10 cellular contexts compared by ENCODE assay signal in genomic region chr4:86452323-86452995, GRCh38.
DNase-seq lines count a peak whose midpoint lies in the region; ATAC-seq and TF ChIP-seq lines count a peak whose summit lies in the region.
"Had no signal": no experiment of that assay in that cellular context is flagged by ENCODE, and none has a peak within 500 bp of the region (broad histone marks: within the 10 kb centered on the region; RNA-seq: fewer than 3 reads in every experiment).

No MANE protein-coding gene starts in this region.

- intact Hi-C loops in lower lobe of right lung (cut with DNase I) (no loop called here), testis (cut with DNase I; ENCODE audit: low total_unique reads) (no loop called here)

- TF ChIP-seq POLR2A in testis (IDR thresholded peaks at IDR 0.05), result no peak

- H3K4me3 Mint-ChIP-seq in stimulated activated naive CD8-positive, alpha-beta T cell treated with anti-CD3 and anti-CD28 coated beads, Interleukin-15, amount 100 ng/mL, for 72 hours, result no peak overlapping the region

- no peak for TF ChIP-seq CTCF in lower lobe of right lung (IDR thresholded peaks at IDR 0.05)
- no peak for TF ChIP-seq CTCF in testis (IDR thresholded peaks at IDR 0.05)

- H3K27me3 Mint-ChIP-seq in stimulated activated naive CD8-positive, alpha-beta T cell treated with anti-CD3 and anti-CD28 coated beads, Interleukin-15, amount 100 ng/mL, for 72 hours, result peaks cover 5% of the 10 kb centered on the region

- WGBS in testis, 2 donors, result 36 to 62% methylated on average over 13 of the region's 13 CpGs

- H3K4me1 ChIP-seq in lower lobe of right lung, result no peaks in the 10 kb centered on the region
- peaks cover 6% of the 10 kb centered on the region for H3K4me1 ChIP-seq in testis

- no peak overlapping the region for H3K27ac Mint-ChIP-seq in stimulated activated naive CD8-positive, alpha-beta T cell treated with anti-CD3 and anti-CD28 coated beads, Interleukin-15, amount 100 ng/mL, for 72 hours
- H3K27ac Mint-ChIP-seq: activated naive CD4-positive, alpha-beta T cell treated with anti-CD3 and anti-CD28 coated beads, Interleukin-2, amount 50 U/mL, for 72 hours had no signal

- H3K9me3 ChIP-seq in lower lobe of right lung (no peaks in the 10 kb centered on the region), testis (no peaks in the 10 kb centered on the region)

- H3K27ac ChIP-seq in cingulate gyrus (ENCODE audit: low read depth, low read length), result peak overlapping the region; percentile 76
- peak overlapping the region; percentile 18 for H3K27ac ChIP-seq in lower lobe of right lung
- H3K27ac ChIP-seq in testis, result peak overlapping the region; percentile 61 to 81

- ATAC-seq in lower lobe of right lung (no peak), GM21529 (IDR thresholded peaks at IDR 0.05; ENCODE audit: unreplicated experiment) (no peak), GM19455 (IDR thresholded peaks at IDR 0.05; ENCODE audit: unreplicated experiment) (no peak)
- ATAC-seq in stimulated activated naive CD8-positive, alpha-beta T cell treated with anti-CD3 and anti-CD28 coated beads, Interleukin-15, amount 100 ng/mL, for 72 hours, result no peak
- ATAC-seq: activated naive CD4-positive, alpha-beta T cell treated with anti-CD3 and anti-CD28 coated beads, Interleukin-2, amount 50 U/mL, for 72 hours had no signal

- H3K36me3 ChIP-seq in lower lobe of right lung (no peaks in the 10 kb centered on the region), testis (ENCODE audit: low read depth, missing control alignments) (no peaks in the 10 kb centered on the region)

- H3K4me1 Mint-ChIP-seq in stimulated activated naive CD8-positive, alpha-beta T cell treated with anti-CD3 and anti-CD28 coated beads, Interleukin-15, amount 100 ng/mL, for 72 hours, result peaks cover 4% of the 10 kb centered on the region

- H3K9me3 Mint-ChIP-seq in stimulated activated naive CD8-positive, alpha-beta T cell treated with anti-CD3 and anti-CD28 coated beads, Interleukin-15, amount 100 ng/mL, for 72 hours, result no peaks in the 10 kb centered on the region
- H3K9me3 Mint-ChIP-seq: activated naive CD4-positive, alpha-beta T cell treated with anti-CD3 and anti-CD28 coated beads, Interleukin-2, amount 50 U/mL, for 72 hours had no signal

- peak; percentile 70 to 83 (median 74) for DNase-seq in NCI-H1417 (lab: John Stamatoyannopoulos, UW)
- no peak for DNase-seq in lower lobe of right lung
- peak; percentile 65 for DNase-seq in testis
- DNase-seq in NCI-H510A (lab: John Stamatoyannopoulos, UW), result no peak
- DNase-seq in stimulated activated naive CD8-positive, alpha-beta T cell treated with anti-CD3 and anti-CD28 coated beads, Interleukin-15, amount 100 ng/mL, for 72 hours, result no peak
- DNase-seq: activated CD4-positive, alpha-beta T cell treated with anti-CD3 and anti-CD28 coated beads for 1 hour had no signal

- peak overlapping the region; percentile 30 for H3K4me3 ChIP-seq in lower lobe of right lung
- peak overlapping the region; percentile 48 to 61 for H3K4me3 ChIP-seq in testis

- no peaks in the 10 kb centered on the region for H3K27me3 ChIP-seq in lower lobe of right lung (ENCODE audit: low read depth)
- H3K27me3 ChIP-seq in testis, result no peaks in the 10 kb centered on the region

Comparison
In these comparisons a context has a peak if more than half of its experiments do, and no peak if none do; other contexts are left out.
1. DNase-seq: peak in NCI-H1417 (3 of 3) and testis (single experiment); none in lower lobe of right lung (single experiment), NCI-H510A (single experiment) and stimulated activated naive CD8-positive, alpha-beta T cell treated with anti-CD3 and anti-CD28 coated beads, Interleukin-15, amount 100 ng/mL, for 72 hours (0 of 2).
2. H3K27ac ChIP-seq: peak in every context shown above with its lines; median percentile 76 in cingulate gyrus; 71 in testis; 18 in lower lobe of right lung.